9 cellular contexts compared by ENCODE assay signal in genomic region chr20:20780127-20780822, GRCh38.
DNase-seq lines count a peak whose midpoint lies in the region; ATAC-seq and TF ChIP-seq lines count a peak whose summit lies in the region.
"Had no signal": no experiment of that assay in that cellular context is flagged by ENCODE, and none has a peak within 500 bp of the region (broad histone marks: within the 10 kb centered on the region; RNA-seq: fewer than 3 reads in every experiment).

No MANE protein-coding gene starts in this region.

- TF ChIP-seq EP300 in transverse colon (IDR thresholded peaks at IDR 0.05; ENCODE audit: low read depth) = no peak

- H3K27ac Mint-ChIP-seq in T-cell = no peak overlapping the region
- no peak overlapping the region for H3K27ac Mint-ChIP-seq in CD4-positive, alpha-beta memory T cell
- H3K27ac Mint-ChIP-seq: activated naive CD4-positive, alpha-beta T cell treated with anti-CD3 and anti-CD28 coated beads, Interleukin-2, amount 50 U/mL, for 72 hours had no signal

- in situ Hi-C loops in transverse colon (cut with MboI; ENCODE audit: low pct_ligation_motif_present in 1 of 4, low pct_unique_long_range_greater_than_20kb in 1 of 4, low sequenced_read_pairs in 3 of 4) = no loop called here

- TF ChIP-seq CTCF in transverse colon (IDR thresholded peaks at IDR 0.05) = no peak

- TF ChIP-seq POLR2A in transverse colon (IDR thresholded peaks at IDR 0.05) = no peak

- peaks cover 3 to 13% of the 10 kb centered on the region in 2 donors for H3K27me3 Mint-ChIP-seq in T-cell
- peaks cover 4 to 10% of the 10 kb centered on the region in 2 donors for H3K27me3 Mint-ChIP-seq in CD4-positive, alpha-beta memory T cell

- H3K9me3 Mint-ChIP-seq in T-cell = peaks cover 0 to 4% (median 2%) of the 10 kb centered on the region in 3 donors
- H3K9me3 Mint-ChIP-seq in CD4-positive, alpha-beta memory T cell = peaks cover 0 to 7% (median 3%) of the 10 kb centered on the region in 8 donors
- H3K9me3 Mint-ChIP-seq: activated naive CD4-positive, alpha-beta T cell treated with anti-CD3 and anti-CD28 coated beads, Interleukin-2, amount 50 U/mL, for 72 hours had no signal

- H3K27ac ChIP-seq in transverse colon = peak overlapping the region in 3 of 4 donors; percentile 1 to 54 (median 53)
- H3K27ac ChIP-seq in CD4-positive, alpha-beta memory T cell (ENCODE audit: low read depth, low read length) = no peak overlapping the region

- ATAC-seq in GM18520 (IDR thresholded peaks at IDR 0.05; ENCODE audit: unreplicated experiment) = peak; percentile 95
- peak in 1 of 4 experiments; percentile 26 for ATAC-seq in T-cell (replicated peaks in 1 of 4)

- H3K4me3 Mint-ChIP-seq in T-cell = no peak overlapping the region
- H3K4me3 Mint-ChIP-seq in CD4-positive, alpha-beta memory T cell = no peak overlapping the region

- H3K27me3 ChIP-seq in transverse colon = no peaks in the 10 kb centered on the region
- no peaks in the 10 kb centered on the region for H3K27me3 ChIP-seq in CD4-positive, alpha-beta memory T cell (ENCODE audit: insufficient read depth, low read length)

- H3K4me1 ChIP-seq in transverse colon = peaks cover 0 to 26% (median 12%) of the 10 kb centered on the region in 4 donors
- H3K4me1 ChIP-seq in CD4-positive, alpha-beta memory T cell (ENCODE audit: insufficient read depth, low read length) = no peaks in the 10 kb centered on the region

- H3K36me3 ChIP-seq in transverse colon = no peaks in the 10 kb centered on the region
- no peaks in the 10 kb centered on the region for H3K36me3 ChIP-seq in CD4-positive, alpha-beta memory T cell (ENCODE audit: insufficient read depth, low read length)

- DNase-seq in HPDE6-E6E7 (ENCODE audit: extremely low spot score) = peak; percentile 75
- peak in 19 of 34 experiments; percentile 2 to 50 (median 13) for DNase-seq in T-cell
- peak; percentile 51 for DNase-seq in iPS-NIHi11 (ENCODE audit: low spot score)
- DNase-seq in transverse colon = peak; percentile 77
- DNase-seq in activated CD4-positive, alpha-beta T cell treated with anti-CD3 and anti-CD28 coated beads for 1 hour = no peak
- no peak for DNase-seq in SK-N-DZ (ENCODE audit: low spot score)
- no peak for DNase-seq in CD4-positive, alpha-beta memory T cell

- H3K4me1 Mint-ChIP-seq in T-cell = no peaks in the 10 kb centered on the region
- no peaks in the 10 kb centered on the region for H3K4me1 Mint-ChIP-seq in CD4-positive, alpha-beta memory T cell

- no peaks in the 10 kb centered on the region for H3K36me3 Mint-ChIP-seq in T-cell
- H3K36me3 Mint-ChIP-seq in CD4-positive, alpha-beta memory T cell = no peaks in the 10 kb centered on the region
- H3K36me3 Mint-ChIP-seq: activated naive CD4-positive, alpha-beta T cell treated with anti-CD3 and anti-CD28 coated beads, Interleukin-2, amount 50 U/mL, for 72 hours had no signal

- POLR2A ChIA-PET in T-cell (lab: Charles Lee) = interaction anchor here in 1 of 2 donors (0.6 kb wide), 1 partner anchor 1003 kb away, joined by 8 read pairs; no protein-coding TSS in a partner anchor
- POLR2A ChIA-PET in CD4-positive, alpha-beta memory T cell (lab: Charles Lee; ENCODE audit: partially characterized antibody) = no interaction called here

- H3K9me3 ChIP-seq in transverse colon = no peaks in the 10 kb centered on the region
- H3K9me3 ChIP-seq in CD4-positive, alpha-beta memory T cell (ENCODE audit: control insufficient read depth in 1 of 2, low read length in 2 of 2) = no peaks in the 10 kb centered on the region

- no peak overlapping the region for H3K4me3 ChIP-seq in transverse colon
- H3K4me3 ChIP-seq in CD4-positive, alpha-beta memory T cell (ENCODE audit: low read length in 2 of 2) = no peak overlapping the region

- CTCF ChIA-PET in T-cell (lab: Charles Lee) = interaction anchor here in 1 of 2 donors (0.6 kb wide), 1 partner anchor 680 kb away, joined by 3 read pairs; no protein-coding TSS in a partner anchor
- CTCF ChIA-PET in CD4-positive, alpha-beta memory T cell (lab: Charles Lee; ENCODE audit: partially characterized antibody) = no interaction called here

- WGBS in transverse colon (ENCODE audit: low coverage in 1 of 2), 2 donors = 50 to 69% methylated on average over 3 to 7 of the region's 7 CpGs

- intact Hi-C loops in transverse colon (cut with DNase I; ENCODE audit: low total_unique reads) = no loop called here
- intact Hi-C loops in CD4-positive, alpha-beta memory T cell (cut with micrococcal nuclease) = no loop called here

Comparison
In these comparisons a context has a peak if more than half of its experiments do, and no peak if none do; other contexts are left out.
1. DNase-seq: peak in HPDE6-E6E7 (single experiment), T-cell (19 of 34), iPS-NIHi11 (single experiment) and transverse colon (single experiment); none in activated CD4-positive, alpha-beta T cell treated with anti-CD3 and anti-CD28 coated beads for 1 hour (single experiment), SK-N-DZ (single experiment) and CD4-positive, alpha-beta memory T cell (0 of 5).